Comparison of ENCODE assay signal across 8 cellular contexts in genomic region chr17:4710693-4711634, GRCh38. TPM values are rescaled to one million over a fixed set of nuclear protein-coding genes. Genes with fewer than 3 reads are reported as not detected.
DNase-seq lines count a peak whose midpoint lies in the region; ATAC-seq and TF ChIP-seq lines count a peak whose summit lies in the region.

No MANE protein-coding gene starts in this region.

- peaks cover 5% of the 10 kb centered on the region for H3K4me1 ChIP-seq in ES-I3 (ENCODE audit: insufficient read depth, low read length)
- peaks cover 13% of the 10 kb centered on the region for H3K4me1 ChIP-seq in HUES48 (ENCODE audit: control insufficient read depth, insufficient read depth, low read length)
- peaks cover 15% of the 10 kb centered on the region for H3K4me1 ChIP-seq in ectodermal cell (ENCODE audit: control insufficient read depth, insufficient read depth, low read length)
- peaks cover 16% of the 10 kb centered on the region for H3K4me1 ChIP-seq in muscle layer of colon (ENCODE audit: insufficient read depth, low read length)
- peaks cover 7 to 8% of the 10 kb centered on the region in 2 donors for H3K4me1 ChIP-seq in thyroid gland

- peak; percentile 71 for DNase-seq in activated CD4-positive, alpha-beta T cell treated with anti-CD3 and anti-CD28 coated beads for 36 hours
- DNase-seq in thyroid gland (no peak), GDM1 (lab: John Stamatoyannopoulos, UW) (no peak), NCI-H446 treated with DMSO at 0.1 percent for 48 hours (lab: John Stamatoyannopoulos, UW) (no peak)

- H3K27me3 ChIP-seq in HUES48 (ENCODE audit: control insufficient read depth, insufficient read depth, low read length) (no peaks in the 10 kb centered on the region), ectodermal cell (ENCODE audit: control insufficient read depth, insufficient read depth, low read length, poor library complexity, severe bottlenecking) (no peaks in the 10 kb centered on the region), muscle layer of colon (ENCODE audit: control insufficient read depth in 1 of 2, insufficient read depth in 2 of 2, low read length in 2 of 2) (no peaks in the 10 kb centered on the region), thyroid gland (no peaks in the 10 kb centered on the region)

- peak overlapping the region; percentile 90 for H3K27ac Mint-ChIP-seq in activated CD4-positive, alpha-beta T cell treated with anti-CD3 and anti-CD28 coated beads for 36 hours

- ATAC-seq in activated CD4-positive, alpha-beta T cell treated with anti-CD3 and anti-CD28 coated beads for 36 hours = peak; percentile 5

- no peaks in the 10 kb centered on the region for H3K9me3 Mint-ChIP-seq in activated CD4-positive, alpha-beta T cell treated with anti-CD3 and anti-CD28 coated beads for 36 hours (ENCODE audit: low read depth)

- peak overlapping the region; percentile 74 for H3K27ac ChIP-seq in HUES48 (ENCODE audit: low read depth, low read length)
- H3K27ac ChIP-seq in ectodermal cell (ENCODE audit: insufficient read depth, low read depth, low read length, poor library complexity, severe bottlenecking) = no peak overlapping the region
- H3K27ac ChIP-seq in muscle layer of colon (ENCODE audit: low read depth, low read length) = peak overlapping the region; percentile 85
- H3K27ac ChIP-seq in thyroid gland = peak overlapping the region; percentile 42 to 81 (median 68)

- H3K36me3 ChIP-seq in ES-I3 (ENCODE audit: insufficient read depth, low read length) (no peaks in the 10 kb centered on the region), HUES48 (ENCODE audit: control insufficient read depth, insufficient read depth, low read length) (peaks cover 11% of the 10 kb centered on the region), ectodermal cell (ENCODE audit: control insufficient read depth, insufficient read depth, low read length) (peaks cover 6% of the 10 kb centered on the region), muscle layer of colon (ENCODE audit: insufficient read depth, low read length) (peaks cover 6% of the 10 kb centered on the region), thyroid gland (no peaks in the 10 kb centered on the region)

- no peak for TF ChIP-seq POLR2A in thyroid gland (IDR thresholded peaks at IDR 0.05)

- peaks cover 54% of the 10 kb centered on the region for H3K4me1 Mint-ChIP-seq in activated CD4-positive, alpha-beta T cell treated with anti-CD3 and anti-CD28 coated beads for 36 hours

- intact Hi-C loops in activated CD4-positive, alpha-beta T cell treated with anti-CD3 and anti-CD28 coated beads for 36 hours (cut with DNase I, micrococcal nuclease) = loop anchor here (1.0 to 5.0 kb wide), 15 partner anchors 20 to 749 kb away; partner anchors contain the start of genes MED11 (in 2 of the 2), MINK1 (in 2 of the 2), PFN1 (in 2 of the 2) and ATP2A3 (in 1 of the 2)
- intact Hi-C loops in thyroid gland (cut with DNase I) = loop anchor here (2.0 to 5.0 kb wide), 2 partner anchors 20 to 176 kb away; partner anchors contain the start of gene MED11

- H3K36me3 Mint-ChIP-seq in activated CD4-positive, alpha-beta T cell treated with anti-CD3 and anti-CD28 coated beads for 36 hours (ENCODE audit: low read depth) = peaks cover 19% of the 10 kb centered on the region

- H3K4me3 Mint-ChIP-seq in activated CD4-positive, alpha-beta T cell treated with anti-CD3 and anti-CD28 coated beads for 36 hours = peak overlapping the region; percentile 82

- H3K9me3 ChIP-seq in ES-I3 (ENCODE audit: control insufficient read depth, insufficient read depth, low read length) (no peaks in the 10 kb centered on the region), HUES48 (ENCODE audit: control insufficient read depth, insufficient read depth, low read length) (no peaks in the 10 kb centered on the region), ectodermal cell (ENCODE audit: control insufficient read depth, low read length) (no peaks in the 10 kb centered on the region), muscle layer of colon (ENCODE audit: low read length) (no peaks in the 10 kb centered on the region), thyroid gland (no peaks in the 10 kb centered on the region)

- TF ChIP-seq CTCF in thyroid gland (IDR thresholded peaks at IDR 0.05) = no peak

- 10 to 11% methylated on average over 57 of the region's 57 CpGs for WGBS in ectodermal cell, 2 experiments
- 17 to 20% methylated on average over 26 to 29 of the region's 57 CpGs for WGBS in thyroid gland, 2 donors

- POLR2A ChIA-PET in activated CD4-positive, alpha-beta T cell treated with anti-CD3 and anti-CD28 coated beads for 36 hours (lab: Charles Lee) = interaction anchor here (0.6 to 1.4 kb wide), 7 partner anchors 10 to 703 kb away, joined by 3 to 7 read pairs (median 3); partner anchors contain the start of genes RNF167 and SLC25A11

- H3K9ac ChIP-seq in ES-I3 (ENCODE audit: low read depth, low read length) (peak overlapping the region; percentile 59), HUES48 (ENCODE audit: low read depth, low read length) (peak overlapping the region; percentile 32; the same call in 1 of the 2 replicates), muscle layer of colon (ENCODE audit: low read length) (peak overlapping the region; percentile 68)

- CTCF ChIA-PET in activated CD4-positive, alpha-beta T cell treated with anti-CD3 and anti-CD28 coated beads for 36 hours (lab: Charles Lee) = interaction anchor here (0.7 to 1.2 kb wide), 5 partner anchors 15 to 189 kb away, joined by 3 to 5 read pairs (median 3); partner anchors contain the start of gene C17orf107

- H3K27me3 Mint-ChIP-seq in activated CD4-positive, alpha-beta T cell treated with anti-CD3 and anti-CD28 coated beads for 36 hours = no peaks in the 10 kb centered on the region

- H3K4me3 ChIP-seq in HUES48 (ENCODE audit: low read depth, low read length) (peak overlapping the region; percentile 68), ectodermal cell (ENCODE audit: insufficient read depth, low read depth, low read length) (peak overlapping the region; percentile 79), muscle layer of colon (ENCODE audit: low read depth in 1 of 2, low read length in 2 of 2) (peak overlapping the region; percentile 70 to 80), thyroid gland (replicated peaks in 1 of 3) (peak overlapping the region in 2 of 3 donors; percentile 48 to 59)

RNA-seq across cellular contexts. Expression of gene ARRB2, which starts 0.5 kb away (rescaled TPM):
- 100 to 1,000 TPM; 168 to 175 TPM for total RNA-seq in activated CD4-positive, alpha-beta T cell treated with anti-CD3 and anti-CD28 coated beads for 36 hours
- 83.1 TPM for polyA plus RNA-seq in ectodermal cell (2013, experiment 1 of 4)
- 76.9 TPM for polyA plus RNA-seq in ectodermal cell (2013, experiment 2 of 4)
- polyA plus RNA-seq in ectodermal cell (2013, experiment 3 of 4) = 71.7 TPM
- 74.5 TPM for polyA plus RNA-seq in ectodermal cell (2013, experiment 4 of 4)
- 10 to 100 TPM in 3 of 4 donors, 1 to 10 TPM in 1; 8.4 to 20.6 (median 14.4) TPM for total RNA-seq in thyroid gland

RNA-seq across cellular contexts. Expression of gene PELP1, which starts 7.0 kb away (rescaled TPM):
- total RNA-seq in activated CD4-positive, alpha-beta T cell treated with anti-CD3 and anti-CD28 coated beads for 36 hours = 100 to 1,000 TPM in 1 of 2 experiments, 10 to 100 TPM in 1; 94.1 to 102 TPM
- 72.3 TPM for polyA plus RNA-seq in ectodermal cell (2013, experiment 1 of 4)
- 73.2 TPM for polyA plus RNA-seq in ectodermal cell (2013, experiment 2 of 4)
- polyA plus RNA-seq in ectodermal cell (2013, experiment 3 of 4) = 69.1 TPM
- 76.9 TPM for polyA plus RNA-seq in ectodermal cell (2013, experiment 4 of 4)
- total RNA-seq in thyroid gland = 10 to 100 TPM; 13.2 to 33.9 (median 28.1) TPM

RNA-seq across cellular contexts. Expression of gene MED11, which starts 20.3 kb away (rescaled TPM):
- 10 to 100 TPM; 16.7 to 22.9 TPM for total RNA-seq in activated CD4-positive, alpha-beta T cell treated with anti-CD3 and anti-CD28 coated beads for 36 hours
- 27.8 TPM for polyA plus RNA-seq in ectodermal cell (2013, experiment 1 of 4)
- polyA plus RNA-seq in ectodermal cell (2013, experiment 2 of 4) = 28.3 TPM
- 25.7 TPM for polyA plus RNA-seq in ectodermal cell (2013, experiment 3 of 4)
- polyA plus RNA-seq in ectodermal cell (2013, experiment 4 of 4) = 33.8 TPM
- total RNA-seq in thyroid gland = 10 to 100 TPM; 37.3 to 54.7 (median 41.3) TPM

RNA-seq across cellular contexts. Expression of gene ZMYND15, which starts 28.7 kb away (rescaled TPM):
- total RNA-seq in activated CD4-positive, alpha-beta T cell treated with anti-CD3 and anti-CD28 coated beads for 36 hours = under 1 TPM; 0.09 to 0.11 TPM
- polyA plus RNA-seq in ectodermal cell (2013, experiment 1 of 4) = not detected
- polyA plus RNA-seq in ectodermal cell (2013, experiment 2 of 4) = 0.14 TPM
- polyA plus RNA-seq in ectodermal cell (2013, experiment 3 of 4) = 0.11 TPM
- 0.20 TPM for polyA plus RNA-seq in ectodermal cell (2013, experiment 4 of 4)
- total RNA-seq in thyroid gland = under 1 TPM; 0.29 to 0.44 (median 0.37) TPM

RNA-seq across cellular contexts. Expression of gene CXCL16, which starts 28.8 kb away (rescaled TPM):
- 1 to 10 TPM; 1.7 to 2.5 TPM for total RNA-seq in activated CD4-positive, alpha-beta T cell treated with anti-CD3 and anti-CD28 coated beads for 36 hours
- 0.74 TPM for polyA plus RNA-seq in ectodermal cell (2013, experiment 1 of 4)
- polyA plus RNA-seq in ectodermal cell (2013, experiment 2 of 4) = 0.12 TPM
- polyA plus RNA-seq in ectodermal cell (2013, experiment 3 of 4) = 0.53 TPM
- 0.49 TPM for polyA plus RNA-seq in ectodermal cell (2013, experiment 4 of 4)
- 10 to 100 TPM in 3 of 4 donors, 1 to 10 TPM in 1; 6.6 to 13.7 (median 12.8) TPM for total RNA-seq in thyroid gland

Comparison
In these comparisons a context has a peak if more than half of its experiments do, and no peak if none do; other contexts are left out.
1. RNA of gene ARRB2, which starts 0.5 kb away (total RNA-seq): 168 to 175 TPM in activated CD4-positive, alpha-beta T cell treated with anti-CD3 and anti-CD28 coated beads for 36 hours; 8.4 to 20.6 TPM in thyroid gland; every median in the first group is over 4 times any median in the second.
2. Peak in every context shown above with its lines, with median percentiles within 50 percentile points of each other: H3K9ac ChIP-seq and H3K4me3 ChIP-seq.